ENCODE assay signal across 1 cellular context in the genomic region with DNA sequence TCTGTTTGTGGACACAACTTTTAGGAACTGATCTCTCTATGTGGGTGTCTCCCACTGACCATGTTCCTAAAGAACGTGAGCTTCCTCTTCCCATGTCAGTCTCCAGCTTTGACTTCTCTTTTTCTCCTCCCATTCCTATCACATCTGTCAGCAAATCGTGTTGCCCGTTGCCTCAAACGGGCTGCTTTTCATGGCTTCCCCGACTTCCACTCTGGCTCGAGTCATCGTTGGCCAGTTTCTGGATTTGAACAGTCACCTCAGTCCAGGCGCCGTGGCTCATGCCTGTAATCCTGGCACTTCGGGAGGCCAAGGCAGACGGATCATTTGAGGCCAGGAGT.
TF ChIP-seq lines count a peak whose summit lies in the region.

No MANE protein-coding gene starts in this region.

TF ChIP-seq in WTC11, 78 proteins besides CTCF, POLR2A, EP300 and RAD21 (continued from another document):
- TF ChIP-seq, protein P1, sequence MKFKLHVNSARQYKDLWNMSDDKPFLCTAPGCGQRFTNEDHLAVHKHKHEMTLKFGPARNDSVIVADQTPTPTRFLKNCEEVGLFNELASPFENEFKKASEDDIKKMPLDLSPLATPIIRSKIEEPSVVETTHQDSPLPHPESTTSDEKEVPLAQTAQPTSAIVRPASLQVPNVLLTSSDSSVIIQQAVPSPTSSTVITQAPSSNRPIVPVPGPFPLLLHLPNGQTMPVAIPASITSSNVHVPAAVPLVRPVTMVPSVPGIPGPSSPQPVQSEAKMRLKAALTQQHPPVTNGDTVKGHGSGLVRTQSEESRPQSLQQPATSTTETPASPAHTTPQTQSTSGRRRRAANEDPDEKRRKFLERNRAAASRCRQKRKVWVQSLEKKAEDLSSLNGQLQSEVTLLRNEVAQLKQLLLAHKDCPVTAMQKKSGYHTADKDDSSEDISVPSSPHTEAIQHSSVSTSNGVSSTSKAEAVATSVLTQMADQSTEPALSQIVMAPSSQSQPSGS (CRISPR knock-in tag; IDR thresholded peaks at IDR 0.05; ENCODE audit: borderline replicate concordance, low read depth), result no peak
- TF ChIP-seq ZNF219 (CRISPR knock-in tag; IDR thresholded peaks at IDR 0.05; ENCODE audit: borderline replicate concordance) (no peak), ZNF317 (CRISPR knock-in tag; IDR thresholded peaks at IDR 0.05; ENCODE audit: borderline replicate concordance, low read depth) (no peak), NR2C2 (CRISPR knock-in tag; IDR thresholded peaks at IDR 0.05) (no peak), SMAD3 (CRISPR knock-in tag; IDR thresholded peaks at IDR 0.05; ENCODE audit: borderline replicate concordance) (no peak), NFE2L1 (CRISPR knock-in tag; IDR thresholded peaks at IDR 0.05) (no peak)
- TF ChIP-seq, protein P2, sequence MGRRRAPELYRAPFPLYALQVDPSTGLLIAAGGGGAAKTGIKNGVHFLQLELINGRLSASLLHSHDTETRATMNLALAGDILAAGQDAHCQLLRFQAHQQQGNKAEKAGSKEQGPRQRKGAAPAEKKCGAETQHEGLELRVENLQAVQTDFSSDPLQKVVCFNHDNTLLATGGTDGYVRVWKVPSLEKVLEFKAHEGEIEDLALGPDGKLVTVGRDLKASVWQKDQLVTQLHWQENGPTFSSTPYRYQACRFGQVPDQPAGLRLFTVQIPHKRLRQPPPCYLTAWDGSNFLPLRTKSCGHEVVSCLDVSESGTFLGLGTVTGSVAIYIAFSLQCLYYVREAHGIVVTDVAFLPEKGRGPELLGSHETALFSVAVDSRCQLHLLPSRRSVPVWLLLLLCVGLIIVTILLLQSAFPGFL (CRISPR knock-in tag; IDR thresholded peaks at IDR 0.05; ENCODE audit: borderline replicate concordance), result no peak
- TF ChIP-seq, protein P3, sequence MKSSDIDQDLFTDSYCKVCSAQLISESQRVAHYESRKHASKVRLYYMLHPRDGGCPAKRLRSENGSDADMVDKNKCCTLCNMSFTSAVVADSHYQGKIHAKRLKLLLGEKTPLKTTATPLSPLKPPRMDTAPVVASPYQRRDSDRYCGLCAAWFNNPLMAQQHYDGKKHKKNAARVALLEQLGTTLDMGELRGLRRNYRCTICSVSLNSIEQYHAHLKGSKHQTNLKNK (CRISPR knock-in tag; IDR thresholded peaks at IDR 0.05), result no peak
